8 cellular contexts compared by ENCODE assay signal in genomic region chr15:35545316-35545824, GRCh38. TPM values are rescaled to one million over a fixed set of nuclear protein-coding genes. Genes with fewer than 3 reads are reported as not detected.
DNase-seq lines count a peak whose midpoint lies in the region; ATAC-seq, FAIRE-seq and TF ChIP-seq lines count a peak whose summit lies in the region.

No MANE protein-coding gene starts in this region.

- H3K27ac Mint-ChIP-seq in brain: peak overlapping the region; percentile 91 to 99 (median 97)

- H3K36me3 ChIP-seq in PC-9 (ENCODE audit: low read depth) (no peaks in the 10 kb centered on the region), small intestine (ENCODE audit: control insufficient read depth in 2 of 2, insufficient read depth in 2 of 2, low read length in 2 of 2) (no peaks in the 10 kb centered on the region)

- DNase-seq in Ammon's horn (ENCODE audit: low spot score): peak; percentile 52
- DNase-seq in PC-9: peak; percentile 32 to 35
- peak; percentile 37 for DNase-seq in iPS-NIHi11 (ENCODE audit: low spot score)
- DNase-seq in small intestine: peak; percentile 48
- no peak for DNase-seq in NCI-H128 (lab: John Stamatoyannopoulos, UW; ENCODE audit: unreplicated experiment)

- peaks cover 16% of the 10 kb centered on the region for H3K4me1 Mint-ChIP-seq in brain

- H3K79me2 ChIP-seq in PC-9 (ENCODE audit: low read depth): peaks cover 10% of the 10 kb centered on the region

- WGBS in small intestine, 3 donors: 1 to 2% (median 2%) methylated on average over 15 of the region's 15 CpGs

- CTCF ChIA-PET in PC-9 (lab: Charles Lee): no interaction called here

- peaks cover 0 to 3% (median 2%) of the 10 kb centered on the region in 5 experiments for H3K9me3 Mint-ChIP-seq in brain

- H2AFZ ChIP-seq in PC-9: peak overlapping the region; percentile 86

- H3K4me1 ChIP-seq in PC-9 (replicated peaks; ENCODE audit: insufficient read depth) (peaks cover 10% of the 10 kb centered on the region), small intestine (ENCODE audit: control insufficient read depth in 2 of 2, insufficient read depth in 1 of 2, low read depth in 1 of 2, low read length in 1 of 2) (peaks cover 0 to 8% of the 10 kb centered on the region in 2 donors)

- TF ChIP-seq CTCF in PC-9 (conservative IDR thresholded peaks at IDR 0.05) (no peak), brain (conservative IDR thresholded peaks at IDR 0.05) (no peak)

- H3K9me3 ChIP-seq in PC-9 (ENCODE audit: insufficient read depth, low read depth) (no peaks in the 10 kb centered on the region), small intestine (ENCODE audit: control insufficient read depth, low read depth) (no peaks in the 10 kb centered on the region)

- no peaks in the 10 kb centered on the region for H3K36me3 Mint-ChIP-seq in brain

- H3K4me2 ChIP-seq in PC-9: peak overlapping the region; percentile 80

- no peaks in the 10 kb centered on the region for H4K20me1 ChIP-seq in PC-9 (ENCODE audit: insufficient read depth)

- peak overlapping the region; percentile 90 to 99 (median 96) for H3K4me3 Mint-ChIP-seq in brain

- H3K4me3 ChIP-seq in PC-9 (peak overlapping the region; percentile 72), small intestine (ENCODE audit: low read depth in 1 of 2, low read length in 2 of 2) (peak overlapping the region; percentile 71 to 78)

- H3K27ac ChIP-seq in PC-9: peak overlapping the region; percentile 94
- peak overlapping the region; percentile 99 to 100 for H3K27ac ChIP-seq in small intestine (ENCODE audit: low read depth in 1 of 2, low read length in 1 of 2)

- no peak for FAIRE-seq in small intestine (lab: Jason Lieb, UNC)

- POLR2A ChIA-PET in PC-9 (lab: Charles Lee; ENCODE audit: unreplicated experiment): no interaction called here

- intact Hi-C loops in PC-9 (cut with micrococcal nuclease; ENCODE audit: unreplicated experiment): loop anchor here (5.0 kb wide), 1 partner anchor 152 kb away; no protein-coding TSS in a partner anchor

- H3F3A ChIP-seq in PC-9 (ENCODE audit: insufficient read depth, low read depth): peaks cover 9% of the 10 kb centered on the region; the same call in 1 of the 2 replicates

- BruUV-seq in PC-9 (replicated peaks; lab: Mats Ljungman, UMichigan): TSS peak; percentile 88

- H3K27me3 Mint-ChIP-seq in brain: no peaks in the 10 kb centered on the region

- H3K27me3 ChIP-seq in PC-9 (ENCODE audit: insufficient read depth, low read depth) (no peaks in the 10 kb centered on the region), small intestine (ENCODE audit: control insufficient read depth in 2 of 2, insufficient read depth in 2 of 2, low read length in 2 of 2) (no peaks in the 10 kb centered on the region)

- ATAC-seq in GM18868 (IDR thresholded peaks at IDR 0.05; ENCODE audit: unreplicated experiment): peak; percentile 17
- ATAC-seq in HG03108 (IDR thresholded peaks at IDR 0.05; ENCODE audit: unreplicated experiment): peak; percentile 24

- no peaks in the 10 kb centered on the region for H3K9me2 ChIP-seq in PC-9 (ENCODE audit: insufficient read depth)

RNA-seq across cellular contexts. Expression of gene DPH6, which starts 0.6 kb away (rescaled TPM):
- 14.8 and 19.2 TPM in 2 replicates for total RNA-seq in PC-9 (2021)
- 8.1 TPM for polyA plus RNA-seq in brain (ENCODE audit: insufficient read depth, low read depth, low replicate concordance)
- 10 to 100 TPM in 1 of 3 donors, 1 to 10 TPM in 2; 7.4 to 16.5 (median 8.3) TPM for polyA plus RNA-seq in small intestine
